Comparison of ENCODE assay signal across 1 cellular context in the genomic region with DNA sequence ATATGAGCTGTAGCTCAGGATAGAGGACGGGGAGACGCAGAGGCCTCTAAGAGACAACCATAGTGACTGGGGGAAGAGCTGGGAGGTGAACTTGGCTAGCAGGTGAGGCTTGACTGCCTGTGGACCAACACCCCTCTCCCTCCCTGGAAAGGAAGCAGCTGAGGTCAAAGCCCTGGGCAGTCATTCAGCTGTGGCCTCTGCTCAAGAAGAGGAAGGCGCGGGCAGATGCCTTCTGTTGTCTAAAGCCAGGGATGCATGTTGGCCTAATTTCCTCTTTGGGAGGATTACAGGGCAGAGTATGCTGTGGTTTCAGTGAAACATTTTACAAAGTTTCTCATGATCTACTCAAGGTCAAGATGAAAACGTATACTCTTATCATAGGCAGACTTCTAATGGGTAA.
TF ChIP-seq lines count a peak whose summit lies in the region.

No MANE protein-coding gene starts in this region.

TF ChIP-seq in IMR-90, 13 proteins besides CTCF, POLR2A, EP300 and RAD21:
- TF ChIP-seq MAFK (IDR thresholded peaks at IDR 0.05; ENCODE audit: low read depth, low read length) = no peak
- TF ChIP-seq RFX5 (IDR thresholded peaks at IDR 0.05; ENCODE audit: low read depth, low read length) = no peak
- TF ChIP-seq CEBPB (IDR thresholded peaks at IDR 0.05; ENCODE audit: low read depth, low read length) = no peak
- no peak for TF ChIP-seq MXI1 (IDR thresholded peaks at IDR 0.05; ENCODE audit: borderline replicate concordance, low read depth, low read length)
- TF ChIP-seq NFE2L2 (IDR thresholded peaks at IDR 0.05; ENCODE audit: low read depth, low read length) = no peak
- no peak for TF ChIP-seq SMC3 (IDR thresholded peaks at IDR 0.05; ENCODE audit: low read depth, low read length)
- TF ChIP-seq CHD1 (IDR thresholded peaks at IDR 0.05; ENCODE audit: low read depth, low read length) = no peak
- no peak for TF ChIP-seq BHLHE40 (IDR thresholded peaks at IDR 0.05; ENCODE audit: low read depth, low read length)
- no peak for TF ChIP-seq RCOR1 (IDR thresholded peaks at IDR 0.05; ENCODE audit: insufficient replicate concordance, low read length)
- TF ChIP-seq MAZ (IDR thresholded peaks at IDR 0.05; ENCODE audit: borderline replicate concordance, low read depth, low read length) = no peak
- TF ChIP-seq, protein P1, sequence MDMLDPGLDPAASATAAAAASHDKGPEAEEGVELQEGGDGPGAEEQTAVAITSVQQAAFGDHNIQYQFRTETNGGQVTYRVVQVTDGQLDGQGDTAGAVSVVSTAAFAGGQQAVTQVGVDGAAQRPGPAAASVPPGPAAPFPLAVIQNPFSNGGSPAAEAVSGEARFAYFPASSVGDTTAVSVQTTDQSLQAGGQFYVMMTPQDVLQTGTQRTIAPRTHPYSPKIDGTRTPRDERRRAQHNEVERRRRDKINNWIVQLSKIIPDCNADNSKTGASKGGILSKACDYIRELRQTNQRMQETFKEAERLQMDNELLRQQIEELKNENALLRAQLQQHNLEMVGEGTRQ (IDR thresholded peaks at IDR 0.05; ENCODE audit: low read depth, low read length) = no peak
- no peak for TF ChIP-seq FOS (IDR thresholded peaks at IDR 0.05; ENCODE audit: low read depth, low read length)
- TF ChIP-seq, protein P2, sequence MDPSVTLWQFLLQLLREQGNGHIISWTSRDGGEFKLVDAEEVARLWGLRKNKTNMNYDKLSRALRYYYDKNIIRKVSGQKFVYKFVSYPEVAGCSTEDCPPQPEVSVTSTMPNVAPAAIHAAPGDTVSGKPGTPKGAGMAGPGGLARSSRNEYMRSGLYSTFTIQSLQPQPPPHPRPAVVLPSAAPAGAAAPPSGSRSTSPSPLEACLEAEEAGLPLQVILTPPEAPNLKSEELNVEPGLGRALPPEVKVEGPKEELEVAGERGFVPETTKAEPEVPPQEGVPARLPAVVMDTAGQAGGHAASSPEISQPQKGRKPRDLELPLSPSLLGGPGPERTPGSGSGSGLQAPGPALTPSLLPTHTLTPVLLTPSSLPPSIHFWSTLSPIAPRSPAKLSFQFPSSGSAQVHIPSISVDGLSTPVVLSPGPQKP (IDR thresholded peaks at IDR 0.05; ENCODE audit: borderline replicate concordance, low read depth, low read length) = no peak
